10 cellular contexts compared by ENCODE assay signal in genomic region chr9:124834586-124834985, GRCh38. TPM values are rescaled to one million over a fixed set of nuclear protein-coding genes. Genes with fewer than 3 reads are reported as not detected.
A peak's percentile ranks its signal among the peaks of the same experiment; 100 is the strongest.
DNase-seq lines count a peak whose midpoint lies in the region; ATAC-seq and TF ChIP-seq lines count a peak whose summit lies in the region.
"Had no signal": no experiment of that assay in that cellular context is flagged by ENCODE, and none has a peak within 500 bp of the region (broad histone marks: within the 10 kb centered on the region; RNA-seq: fewer than 3 reads in every experiment).

No MANE protein-coding gene starts in this region.

- no peak overlapping the region for H3K27ac ChIP-seq in left lung

- ATAC-seq in left lung: peak; percentile 61
- ATAC-seq in HG03354 (IDR thresholded peaks at IDR 0.05; ENCODE audit: poor library complexity, severe bottlenecking, unreplicated experiment): no peak

- H3K9me3 ChIP-seq in left lung: no peaks in the 10 kb centered on the region

- no peak for TF ChIP-seq CTCF in brain (conservative IDR thresholded peaks at IDR 0.05)
- no peak for TF ChIP-seq CTCF in left lung (IDR thresholded peaks at IDR 0.05)

- H3K36me3 ChIP-seq in left lung: no peaks in the 10 kb centered on the region

- H3K4me1 ChIP-seq in left lung: peaks cover 4 to 26% of the 10 kb centered on the region in 2 donors

- H3K9me3 Mint-ChIP-seq in brain: no peaks in the 10 kb centered on the region
- H3K9me3 Mint-ChIP-seq: CD4-positive, alpha-beta memory T cell; naive B cell had no signal

- DNase-seq in A172 (ENCODE audit: low spot score) (peak; percentile 91), HT-29 (ENCODE audit: low spot score) (peak; percentile 68), left lung (peak in 1 of 2 donors; percentile 71), ACHN (no peak), activated gamma-delta T cell (lab: John Stamatoyannopoulos, UW) (no peak), head of caudate nucleus (no peak)
- DNase-seq: CD4-positive, alpha-beta memory T cell; naive B cell had no signal

- H3K27me3 Mint-ChIP-seq in brain: no peaks in the 10 kb centered on the region

- intact Hi-C loops in left lung (cut with DNase I) (no loop called here), head of caudate nucleus (cut with DNase I) (no loop called here)

- H3K27me3 ChIP-seq in left lung: peaks cover 0 to 10% of the 10 kb centered on the region in 2 donors

- H3K4me3 Mint-ChIP-seq in brain: no peak overlapping the region
- H3K4me3 Mint-ChIP-seq: CD4-positive, alpha-beta memory T cell had no signal

- peak overlapping the region in 4 of 5 experiments; percentile 28 to 93 (median 90) for H3K27ac Mint-ChIP-seq in brain
- H3K27ac Mint-ChIP-seq: CD4-positive, alpha-beta memory T cell had no signal

- H3K4me1 Mint-ChIP-seq in brain: peaks cover 31% of the 10 kb centered on the region

- H3K4me3 ChIP-seq in left lung: no peak overlapping the region

- in situ Hi-C loops in ACHN (cut with HindIII; ENCODE audit: low pct_ligation_motif_present, low pct_unique_long_range_greater_than_20kb, low sequenced_read_pairs): no loop called here

- H3K36me3 Mint-ChIP-seq in brain: no peaks in the 10 kb centered on the region
- H3K36me3 Mint-ChIP-seq: CD4-positive, alpha-beta memory T cell; naive B cell had no signal

RNA-seq across cellular contexts. Expression of gene WDR38, which starts 18.7 kb away (rescaled TPM):
- total RNA-seq in A172 (2014; rRNA removed; shearing (Covaris generic)): not detected in 2 replicates
- total RNA-seq in HT-29 (2014; rRNA removed; shearing (Covaris generic)): not detected in 2 replicates
- polyA plus RNA-seq in brain (ENCODE audit: insufficient read depth, low read depth, low replicate concordance): not detected
- 1 to 10 TPM in 1 of 2 donors, not detected in 1; 3.6 TPM for total RNA-seq in left lung
- total RNA-seq: CD4-positive, alpha-beta memory T cell had no signal
- polyA plus RNA-seq: CD4-positive, alpha-beta memory T cell had no signal

RNA-seq across cellular contexts. Expression of gene RPL35, which starts 27.2 kb away (rescaled TPM):
- total RNA-seq in A172 (2014; rRNA removed; shearing (Covaris generic)): 2,941 and 5,977 TPM in 2 replicates
- total RNA-seq in HT-29 (2014; rRNA removed; shearing (Covaris generic)): 3,028 and 3,073 TPM in 2 replicates
- polyA plus RNA-seq in brain (ENCODE audit: insufficient read depth, low read depth, low replicate concordance): 2,927 TPM
- 1,000 to 10,000 TPM in 1 of 2 donors, 100 to 1,000 TPM in 1; 986 to 1,164 TPM for total RNA-seq in left lung

RNA-seq across cellular contexts. Expression of gene ARPC5L, which starts 27.3 kb away (rescaled TPM):
- total RNA-seq in A172 (2014; rRNA removed; shearing (Covaris generic)): 61.5 and 62.1 TPM in 2 replicates
- total RNA-seq in HT-29 (2014; rRNA removed; shearing (Covaris generic)): 66.9 and 76.1 TPM in 2 replicates
- 69.8 TPM for polyA plus RNA-seq in brain (ENCODE audit: insufficient read depth, low read depth, low replicate concordance)
- total RNA-seq in left lung: 10 to 100 TPM; 51.5 to 53.6 TPM

RNA-seq across cellular contexts. Expression of gene OLFML2A, which starts 57.7 kb away (rescaled TPM):
- 12.0 and 18.0 TPM in 2 replicates for total RNA-seq in A172 (2014; rRNA removed; shearing (Covaris generic))
- 0.21 TPM in 1 of 2 replicates, not detected in the other for total RNA-seq in HT-29 (2014; rRNA removed; shearing (Covaris generic))
- polyA plus RNA-seq in brain (ENCODE audit: insufficient read depth, low read depth, low replicate concordance): 6.3 TPM
- 10 to 100 TPM; 10.5 to 10.8 TPM for total RNA-seq in left lung
- total RNA-seq: CD4-positive, alpha-beta memory T cell had no signal
- polyA plus RNA-seq: CD4-positive, alpha-beta memory T cell had no signal

Comparison
In these comparisons a context has a peak if more than half of its experiments do, and no peak if none do; other contexts are left out.
1. DNase-seq: peak in A172 (single experiment) and HT-29 (single experiment); none in ACHN (single experiment), activated gamma-delta T cell (single experiment) and head of caudate nucleus (0 of 42).